ENCODE assay signal across 26 cellular contexts in genomic region chr17:80903041-80903611, GRCh38.
"Had no signal": no experiment of that assay in that cellular context is flagged by ENCODE, and none has a peak within 500 bp of the region (broad histone marks: within the 10 kb centered on the region; RNA-seq: fewer than 3 reads in every experiment).

No MANE protein-coding gene starts in this region.

- H3K27me3 Mint-ChIP-seq: activated CD4-positive, alpha-beta memory T cell treated with anti-CD3 and anti-CD28 coated beads for 36 hours; activated CD4-positive, alpha-beta T cell treated with anti-CD3 and anti-CD28 coated beads, Interleukin-2, amount 10 ng/mL, durations not matched to agents 7 days and 5 days; activated naive CD8-positive, alpha-beta T cell treated with anti-CD3 and anti-CD28 coated beads, Interleukin-2, amount 50 U/mL, for 24 hours; central memory CD8-positive, alpha-beta T cell; T-cell had no signal

- H3K27ac ChIP-seq: ascending aorta, body of pancreas, SK-N-MC, VCaP had no signal

- H3K4me3 Mint-ChIP-seq: activated CD4-positive, alpha-beta memory T cell treated with anti-CD3 and anti-CD28 coated beads for 36 hours; activated CD4-positive, alpha-beta T cell treated with anti-CD3 and anti-CD28 coated beads, Interleukin-2, amount 10 ng/mL, durations not matched to agents 7 days and 5 days; activated naive CD8-positive, alpha-beta T cell treated with anti-CD3 and anti-CD28 coated beads, Interleukin-2, amount 50 U/mL, for 24 hours; activated T-cell treated with anti-CD3 and anti-CD28 coated beads, Interleukin-2, amount 50 U/mL, for 4 hours; central memory CD8-positive, alpha-beta T cell; T-cell had no signal

- H3K27me3 ChIP-seq: ascending aorta, body of pancreas, MG63 had no signal

- DNase-seq: activated CD4-positive, alpha-beta memory T cell treated with anti-CD3 and anti-CD28 coated beads for 36 hours; activated CD4-positive, alpha-beta T cell treated with anti-CD3 and anti-CD28 coated beads, Interleukin-2, amount 10 ng/mL, durations not matched to agents 7 days and 5 days; activated CD4-positive, CD25-positive, alpha-beta regulatory T cell; activated CD8-positive, alpha-beta memory T cell treated with anti-CD3 and anti-CD28 coated beads for 24 hours; activated gamma-delta T cell; activated naive CD4-positive, alpha-beta T cell treated with anti-CD3 and anti-CD28 coated beads, Interleukin-2, amount 50 U/mL, for 16 hours; activated naive CD8-positive, alpha-beta T cell treated with anti-CD3 and anti-CD28 coated beads, Interleukin-2, amount 50 U/mL, for 24 hours; activated T-cell treated with anti-CD3 and anti-CD28 coated beads, Interleukin-2, amount 50 U/mL, for 4 hours; amniotic stem cell; body of pancreas; MG63; MV-4-11; NCI-H1092 treated with DMSO at 0.1 percent for 48 hours; NCI-H1417 treated with DMSO at 0.1 percent for 48 hours; NCI-H1694 treated with DMSO at 0.1 percent for 48 hours; NCI-H2029 treated with DMSO at 0.1 percent for 48 hours; NCI-H446; NCI-H524; PC-3; T-cell; T-helper 2 cell; T1000 had no signal

- H3K4me1 ChIP-seq: ascending aorta, body of pancreas had no signal

- H3K4me3 ChIP-seq: ascending aorta, body of pancreas, MG63, SK-N-MC had no signal

- H3K27ac Mint-ChIP-seq: activated CD4-positive, alpha-beta memory T cell treated with anti-CD3 and anti-CD28 coated beads for 36 hours; activated CD4-positive, alpha-beta T cell treated with anti-CD3 and anti-CD28 coated beads, Interleukin-2, amount 10 ng/mL, durations not matched to agents 7 days and 5 days; activated naive CD8-positive, alpha-beta T cell treated with anti-CD3 and anti-CD28 coated beads, Interleukin-2, amount 50 U/mL, for 24 hours; T-cell had no signal

- H3K9me3 ChIP-seq: ascending aorta, body of pancreas, MG63 had no signal

- H3K9me3 Mint-ChIP-seq: activated CD4-positive, alpha-beta memory T cell treated with anti-CD3 and anti-CD28 coated beads for 36 hours; activated CD4-positive, alpha-beta T cell treated with anti-CD3 and anti-CD28 coated beads, Interleukin-2, amount 10 ng/mL, durations not matched to agents 7 days and 5 days; activated naive CD8-positive, alpha-beta T cell treated with anti-CD3 and anti-CD28 coated beads, Interleukin-2, amount 50 U/mL, for 24 hours; activated T-cell treated with anti-CD3 and anti-CD28 coated beads, Interleukin-2, amount 50 U/mL, for 4 hours; central memory CD8-positive, alpha-beta T cell; T-cell had no signal
